24 cellular contexts compared by ENCODE assay signal in genomic region chr3:123907720-123908119, GRCh38. TPM values are rescaled to one million over a fixed set of nuclear protein-coding genes. Genes with fewer than 3 reads are reported as not detected.
DNase-seq lines count a peak whose midpoint lies in the region; ATAC-seq and TF ChIP-seq lines count a peak whose summit lies in the region.
"Had no signal": no experiment of that assay in that cellular context is flagged by ENCODE, and none has a peak within 500 bp of the region (broad histone marks: within the 10 kb centered on the region; RNA-seq: fewer than 3 reads in every experiment).

No MANE protein-coding gene starts in this region.

- TF ChIP-seq CTCF in DND-41 (IDR thresholded peaks at IDR 0.05; ENCODE audit: borderline replicate concordance, extremely low read depth, low read length, poor library complexity, severe bottlenecking) (peak; percentile 18), WTC11 (IDR thresholded peaks at IDR 0.05) (no peak)

- H3K79me2 ChIP-seq in DND-41 (ENCODE audit: insufficient read depth, low read length), result no peaks in the 10 kb centered on the region
- H3K79me2 ChIP-seq in Karpas-422 (ENCODE audit: low read length), result no peaks in the 10 kb centered on the region
- H3K79me2 ChIP-seq in mesendoderm (ENCODE audit: control insufficient read depth, insufficient read depth, low read length), result no peaks in the 10 kb centered on the region

- no peaks in the 10 kb centered on the region for H3K9me3 Mint-ChIP-seq in WTC11
- peaks cover 0 to 6% of the 10 kb centered on the region in 2 donors for H3K9me3 Mint-ChIP-seq in stimulated activated naive CD8-positive, alpha-beta T cell treated with anti-CD3 and anti-CD28 coated beads, Interleukin-15, amount 100 ng/mL, for 72 hours
- H3K9me3 Mint-ChIP-seq: central memory CD8-positive, alpha-beta T cell had no signal

- WGBS in mesendoderm (ENCODE audit: extremely low coverage, insufficient coverage, low lambda C conversion rate), result no CpG with 5 or more reads among the region's 2 CpGs

- no peak for DNase-seq in DND-41
- DNase-seq in Karpas-422, result peak; percentile 50
- no peak for DNase-seq in WTC11 (ENCODE audit: low spot score)
- peak; percentile 27 for DNase-seq in mesendoderm
- DNase-seq in stimulated activated naive CD8-positive, alpha-beta T cell treated with anti-CD3 and anti-CD28 coated beads, Interleukin-15, amount 100 ng/mL, for 72 hours, result no peak
- DNase-seq: activated CD4-positive, alpha-beta T cell treated with anti-CD3 and anti-CD28 coated beads, Interleukin-2, amount 50 U/mL, for 48 hours; activated naive CD4-positive, alpha-beta T cell; anterior cingulate cortex; effector memory CD4-positive, alpha-beta T cell; head of caudate nucleus; IMR-90; NCI-H1930; NCI-H510A; nucleus accumbens; retina; SIG-M5; stimulated activated CD4-positive, alpha-beta T cell treated with anti-CD3 and anti-CD28 coated beads, Interleukin-15, amount 100 ng/mL, for 24 hours; T-helper 17 cell; testis had no signal

- peaks cover 3% of the 10 kb centered on the region; the same call in 1 of the 2 replicates for H3K4me1 Mint-ChIP-seq in WTC11
- H3K4me1 Mint-ChIP-seq in stimulated activated naive CD8-positive, alpha-beta T cell treated with anti-CD3 and anti-CD28 coated beads, Interleukin-15, amount 100 ng/mL, for 72 hours, result no peaks in the 10 kb centered on the region
- H3K4me1 Mint-ChIP-seq: central memory CD8-positive, alpha-beta T cell; T-helper 17 cell had no signal

- H3K27ac Mint-ChIP-seq in WTC11, result no peak overlapping the region
- no peak overlapping the region for H3K27ac Mint-ChIP-seq in stimulated activated naive CD8-positive, alpha-beta T cell treated with anti-CD3 and anti-CD28 coated beads, Interleukin-15, amount 100 ng/mL, for 72 hours
- H3K27ac Mint-ChIP-seq: T-helper 17 cell had no signal

- no peaks in the 10 kb centered on the region for H3K4me1 ChIP-seq in DND-41 (ENCODE audit: insufficient read depth, low read length)
- H3K4me1 ChIP-seq in Karpas-422 (ENCODE audit: low read length), result no peaks in the 10 kb centered on the region
- H3K4me1 ChIP-seq in mesendoderm (ENCODE audit: control insufficient read depth, low read depth, low read length), result no peaks in the 10 kb centered on the region
- H3K4me1 ChIP-seq: testis had no signal

- H3K27me3 Mint-ChIP-seq in WTC11 (ENCODE audit: low read depth), result no peaks in the 10 kb centered on the region; the same call in 1 of the 2 replicates
- no peaks in the 10 kb centered on the region for H3K27me3 Mint-ChIP-seq in stimulated activated naive CD8-positive, alpha-beta T cell treated with anti-CD3 and anti-CD28 coated beads, Interleukin-15, amount 100 ng/mL, for 72 hours

- H4K8ac ChIP-seq in mesendoderm (ENCODE audit: low read depth, low read length), result no peak overlapping the region

- no peak overlapping the region for H3K4me2 ChIP-seq in DND-41 (ENCODE audit: insufficient read depth, low read length)
- no peak overlapping the region for H3K4me2 ChIP-seq in Karpas-422 (ENCODE audit: low read depth, low read length, poor library complexity, severe bottlenecking)
- H3K4me2 ChIP-seq in mesendoderm (ENCODE audit: low read length), result no peak overlapping the region

- ATAC-seq in DND-41 (ENCODE audit: insufficient read depth, low read depth), result no peak
- peak; percentile 34; the same call in 1 of the 2 replicates for ATAC-seq in WTC11
- no peak for ATAC-seq in esophagus mucosa
- no peak for ATAC-seq in stimulated activated naive CD8-positive, alpha-beta T cell treated with anti-CD3 and anti-CD28 coated beads, Interleukin-15, amount 100 ng/mL, for 72 hours
- no peak for ATAC-seq in HG02885 (IDR thresholded peaks at IDR 0.05; ENCODE audit: poor library complexity, unreplicated experiment)
- ATAC-seq: T-helper 17 cell had no signal

- no peaks in the 10 kb centered on the region for H3K79me1 ChIP-seq in mesendoderm (ENCODE audit: low read length)

- no peak overlapping the region for H3K4me3 Mint-ChIP-seq in WTC11
- H3K4me3 Mint-ChIP-seq in stimulated activated naive CD8-positive, alpha-beta T cell treated with anti-CD3 and anti-CD28 coated beads, Interleukin-15, amount 100 ng/mL, for 72 hours, result no peak overlapping the region
- H3K4me3 Mint-ChIP-seq: central memory CD8-positive, alpha-beta T cell; T-helper 17 cell had no signal

- no peak overlapping the region for H3K18ac ChIP-seq in mesendoderm (ENCODE audit: low read length)

- H3K27ac ChIP-seq in DND-41 (ENCODE audit: low read length), result no peak overlapping the region
- no peak overlapping the region for H3K27ac ChIP-seq in Karpas-422 (ENCODE audit: low read length)
- no peak overlapping the region for H3K27ac ChIP-seq in mesendoderm (ENCODE audit: low read depth, low read length)
- H3K27ac ChIP-seq: HL-60, testis had no signal

- H2BK15ac ChIP-seq in mesendoderm (replicated peaks; ENCODE audit: low read depth), result no peak overlapping the region

- H3K27me3 ChIP-seq in DND-41 (ENCODE audit: insufficient read depth, low read length, poor library complexity), result no peaks in the 10 kb centered on the region
- H3K27me3 ChIP-seq in Karpas-422 (ENCODE audit: low read length), result no peaks in the 10 kb centered on the region
- no peaks in the 10 kb centered on the region for H3K27me3 ChIP-seq in mesendoderm (ENCODE audit: insufficient read depth, low read length, poor library complexity)
- H3K27me3 ChIP-seq: testis had no signal

- H3K56ac ChIP-seq in mesendoderm (ENCODE audit: low read length), result no peak overlapping the region

- H3K4ac ChIP-seq in mesendoderm (ENCODE audit: low read depth, low read length), result no peak overlapping the region

- no peaks in the 10 kb centered on the region for H3K9me2 ChIP-seq in Karpas-422 (replicated peaks; ENCODE audit: insufficient read depth, low read length)

- no peak overlapping the region for H2BK5ac ChIP-seq in mesendoderm (ENCODE audit: low read length)

- no peaks in the 10 kb centered on the region for H3K36me3 Mint-ChIP-seq in WTC11

- H3K9me3 ChIP-seq in DND-41 (ENCODE audit: insufficient read depth, low read length, severe bottlenecking), result no peaks in the 10 kb centered on the region
- H3K9me3 ChIP-seq in Karpas-422 (ENCODE audit: low read length), result no peaks in the 10 kb centered on the region
- H3K9me3 ChIP-seq: testis had no signal

- no peak overlapping the region for H3K4me3 ChIP-seq in DND-41 (ENCODE audit: low read depth in 1 of 2, low read length in 2 of 2)
- no peak overlapping the region for H3K4me3 ChIP-seq in Karpas-422 (ENCODE audit: low read length)
- no peak overlapping the region for H3K4me3 ChIP-seq in mesendoderm (ENCODE audit: low read length)
- H3K4me3 ChIP-seq: lung, testis had no signal

- no peak overlapping the region for H4K5ac ChIP-seq in mesendoderm (ENCODE audit: low read length)

- no peak overlapping the region for H3K23ac ChIP-seq in mesendoderm (ENCODE audit: low read length)

- CTCF ChIA-PET in WTC11 (lab: Charles Lee), result interaction anchor here (0.6 to 2.0 kb wide), 18 partner anchors 9 to 743 kb away, joined by 3 to 17 read pairs (median 4); partner anchors contain the start of genes CCDC14 and KALRN

- no peak overlapping the region for H2BK120ac ChIP-seq in mesendoderm (ENCODE audit: low read depth, low read length)

- no peak overlapping the region for H2AK5ac ChIP-seq in mesendoderm (ENCODE audit: low read length)

- POLR2A ChIA-PET in WTC11 (lab: Charles Lee), result interaction anchor here (0.7 kb wide), 1 partner anchor 33 kb away, joined by 3 read pairs; no protein-coding TSS in a partner anchor

- no peak overlapping the region for H2AFZ ChIP-seq in DND-41 (ENCODE audit: low read depth, low read length)
- H2AFZ ChIP-seq in Karpas-422 (ENCODE audit: low read length), result no peak overlapping the region

- no peaks in the 10 kb centered on the region for H3K36me3 ChIP-seq in DND-41 (ENCODE audit: insufficient read depth, low read length)
- no peaks in the 10 kb centered on the region for H3K36me3 ChIP-seq in Karpas-422 (ENCODE audit: insufficient read depth, low read length)
- no peaks in the 10 kb centered on the region for H3K36me3 ChIP-seq in mesendoderm (ENCODE audit: control insufficient read depth, insufficient read depth, low read length)

- H4K20me1 ChIP-seq in DND-41 (ENCODE audit: insufficient read depth, low read length) (no peaks in the 10 kb centered on the region), Karpas-422 (ENCODE audit: insufficient read depth, low read depth, low read length) (no peaks in the 10 kb centered on the region)

- H3K9ac ChIP-seq in DND-41 (ENCODE audit: low read depth, low read length), result no peak overlapping the region
- H3K9ac ChIP-seq in Karpas-422 (ENCODE audit: low read length), result no peak overlapping the region
- H3K9ac ChIP-seq in mesendoderm (ENCODE audit: low read length), result no peak overlapping the region

TF ChIP-seq in WTC11, 78 proteins besides CTCF, POLR2A, EP300 and RAD21 (continues in another document):
- no peak for TF ChIP-seq E2F4 (CRISPR knock-in tag; IDR thresholded peaks at IDR 0.05; ENCODE audit: borderline replicate concordance, low read depth)
- TF ChIP-seq HMGA2 (CRISPR knock-in tag; IDR thresholded peaks at IDR 0.05), result no peak
- no peak for TF ChIP-seq JAZF1 (CRISPR knock-in tag; IDR thresholded peaks at IDR 0.05)

RNA-seq across cellular contexts. Expression of gene MYLK, which starts 23.6 kb away (rescaled TPM):
- 0.18 and 0.63 TPM in 2 replicates for total RNA-seq in Karpas-422 (2014; rRNA removed; shearing (Covaris generic); ENCODE audit: low replicate concordance)
- total RNA-seq in WTC11 (2021) (10.4 to 11.0 TPM (median 10.8 TPM) in 3 replicates), esophagus mucosa (16.6 TPM)
- polyA plus RNA-seq in mesendoderm (2013, experiment 1 of 2), result 5.0 TPM
- 4.8 TPM for polyA plus RNA-seq in mesendoderm (2013, experiment 2 of 2)

RNA-seq across cellular contexts. Expression of gene CCDC14, which starts 53.3 kb away (rescaled TPM):
- total RNA-seq in Karpas-422 (2014; rRNA removed; shearing (Covaris generic); ENCODE audit: low replicate concordance), result 72.2 and 134 TPM in 2 replicates
- total RNA-seq in WTC11 (2021) (52.4 to 67.0 TPM (median 64.1 TPM) in 3 replicates), esophagus mucosa (11.8 TPM)
- polyA plus RNA-seq in mesendoderm (2013, experiment 1 of 2), result 56.5 TPM
- 56.9 TPM for polyA plus RNA-seq in mesendoderm (2013, experiment 2 of 2)

Comparison
In these comparisons a context has a peak if more than half of its experiments do, and no peak if none do; other contexts are left out.
1. DNase-seq: peak in Karpas-422 (single experiment) and mesendoderm (single experiment); none in DND-41 (single experiment), WTC11 (single experiment) and stimulated activated naive CD8-positive, alpha-beta T cell treated with anti-CD3 and anti-CD28 coated beads, Interleukin-15, amount 100 ng/mL, for 72 hours (0 of 2).